Comparison of ENCODE assay signal across 18 cellular contexts in the genomic region with DNA sequence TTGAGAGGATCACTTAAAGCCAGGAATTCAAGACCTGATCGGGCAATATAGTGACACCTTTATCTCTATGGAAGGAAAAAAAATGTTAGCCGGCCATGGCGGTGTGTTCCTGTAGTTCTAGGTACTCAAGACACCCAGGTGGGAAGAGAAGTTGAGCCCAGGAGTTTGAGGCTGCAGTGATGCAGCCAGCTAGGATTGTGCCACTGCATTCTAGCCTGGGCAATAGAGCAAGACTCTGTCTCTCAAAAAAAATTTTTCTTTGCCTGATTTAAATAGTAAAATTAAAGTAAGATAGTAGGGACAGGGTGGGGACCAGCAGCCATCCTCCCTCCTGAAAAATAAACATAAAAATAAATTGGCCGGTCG. TPM values are rescaled to one million over a fixed set of nuclear protein-coding genes. Genes with fewer than 3 reads are reported as not detected.
DNase-seq lines count a peak whose midpoint lies in the region; ATAC-seq and TF ChIP-seq lines count a peak whose summit lies in the region.
"Had no signal": no experiment of that assay in that cellular context is flagged by ENCODE, and none has a peak within 500 bp of the region (broad histone marks: within the 10 kb centered on the region; RNA-seq: fewer than 3 reads in every experiment).

No MANE protein-coding gene starts in this region.

- no peaks in the 10 kb centered on the region for H3K27me3 ChIP-seq in HUES6 (ENCODE audit: control insufficient read depth, insufficient read depth, low read length)
- no peaks in the 10 kb centered on the region for H3K27me3 ChIP-seq in lower lobe of right lung (ENCODE audit: low read depth)
- no peaks in the 10 kb centered on the region for H3K27me3 ChIP-seq in thyroid gland
- no peaks in the 10 kb centered on the region for H3K27me3 ChIP-seq in BE2C

- no peak overlapping the region for H3K4me3 Mint-ChIP-seq in activated naive CD4-positive, alpha-beta T cell treated with anti-CD3 and anti-CD28 coated beads for 36 hours
- H3K4me3 Mint-ChIP-seq: activated CD4-positive, alpha-beta T cell treated with anti-CD3 and anti-CD28 coated beads for 36 hours; T-cell had no signal

- DNase-seq in choroid plexus epithelial cell (ENCODE audit: low read depth) (no peak), lower lobe of right lung (no peak), thyroid gland (no peak), BE2C (no peak), SK-N-DZ (ENCODE audit: low spot score) (no peak)
- DNase-seq in activated naive CD4-positive, alpha-beta T cell treated with anti-CD3 and anti-CD28 coated beads for 36 hours, result no peak
- DNase-seq: activated CD4-positive, alpha-beta T cell treated with anti-CD3 and anti-CD28 coated beads for 36 hours; AML-193; H7; NCI-H1092; NCI-H2029; NCI-H82; psoas muscle; T-cell had no signal

- TF ChIP-seq CTCF in choroid plexus epithelial cell (conservative IDR thresholded peaks at IDR 0.05; ENCODE audit: low read depth, low read length) (no peak), lower lobe of right lung (IDR thresholded peaks at IDR 0.05) (no peak), thyroid gland (IDR thresholded peaks at IDR 0.05) (no peak), BE2C (IDR thresholded peaks at IDR 0.05; ENCODE audit: low read depth, low read length) (no peak)

- no peaks in the 10 kb centered on the region for H3K27me3 Mint-ChIP-seq in activated naive CD4-positive, alpha-beta T cell treated with anti-CD3 and anti-CD28 coated beads for 36 hours (ENCODE audit: low read depth)
- H3K27me3 Mint-ChIP-seq: activated CD4-positive, alpha-beta T cell treated with anti-CD3 and anti-CD28 coated beads for 36 hours; activated naive CD8-positive, alpha-beta T cell; T-cell had no signal

- ATAC-seq in lower lobe of right lung, result no peak
- ATAC-seq: activated CD4-positive, alpha-beta T cell treated with anti-CD3 and anti-CD28 coated beads for 36 hours; psoas muscle; Right ventricle myocardium inferior; T-cell had no signal

- H3K9me3 ChIP-seq in HUES6 (ENCODE audit: control insufficient read depth, insufficient read depth, low read depth, low read length), result peaks cover 17% of the 10 kb centered on the region
- H3K9me3 ChIP-seq in lower lobe of right lung, result no peaks in the 10 kb centered on the region
- no peaks in the 10 kb centered on the region for H3K9me3 ChIP-seq in thyroid gland
- H3K9me3 ChIP-seq in BE2C, result no peaks in the 10 kb centered on the region

- intact Hi-C loops in lower lobe of right lung (cut with DNase I), result no loop called here
- intact Hi-C loops in thyroid gland (cut with DNase I), result no loop called here
- intact Hi-C loops in activated naive CD4-positive, alpha-beta T cell treated with anti-CD3 and anti-CD28 coated beads for 36 hours (cut with micrococcal nuclease), result no loop called here

- CTCF ChIA-PET in activated naive CD4-positive, alpha-beta T cell treated with anti-CD3 and anti-CD28 coated beads for 36 hours (lab: Charles Lee), result interaction anchor here (1.2 kb wide), 1 partner anchor 55 kb away, joined by 3 read pairs; no protein-coding TSS in a partner anchor

- H3K4me1 ChIP-seq in HUES6 (ENCODE audit: control insufficient read depth, insufficient read depth, low read length), result peaks cover 16% of the 10 kb centered on the region; the same call in 1 of the 2 replicates
- H3K4me1 ChIP-seq in lower lobe of right lung, result peaks cover 8% of the 10 kb centered on the region
- H3K4me1 ChIP-seq in thyroid gland, result peaks cover 29 to 45% of the 10 kb centered on the region in 2 donors
- no peaks in the 10 kb centered on the region for H3K4me1 ChIP-seq in BE2C

- no peak overlapping the region for H3K27ac Mint-ChIP-seq in activated naive CD4-positive, alpha-beta T cell treated with anti-CD3 and anti-CD28 coated beads for 36 hours
- H3K27ac Mint-ChIP-seq: activated CD4-positive, alpha-beta T cell treated with anti-CD3 and anti-CD28 coated beads for 36 hours; activated naive CD8-positive, alpha-beta T cell; T-cell had no signal

- H3K27ac ChIP-seq in HUES6 (ENCODE audit: low read depth, low read length) (no peak overlapping the region), lower lobe of right lung (peak overlapping the region; percentile 34), thyroid gland (peak overlapping the region; percentile 23 to 81 (median 71))
- H3K27ac ChIP-seq: psoas muscle had no signal

- no peak for TF ChIP-seq POLR2A in thyroid gland (IDR thresholded peaks at IDR 0.05)

- H3K4me3 ChIP-seq in HUES6 (ENCODE audit: low read depth, low read length), result peak overlapping the region; percentile 56
- H3K4me3 ChIP-seq in choroid plexus epithelial cell (ENCODE audit: low read depth, low read length), result peak overlapping the region; percentile 58
- no peak overlapping the region for H3K4me3 ChIP-seq in lower lobe of right lung
- H3K4me3 ChIP-seq in thyroid gland (replicated peaks in 1 of 3), result no peak overlapping the region
- H3K4me3 ChIP-seq in BE2C (ENCODE audit: low read depth, low read length), result no peak overlapping the region
- H3K4me3 ChIP-seq: psoas muscle had no signal

- H3K4me1 Mint-ChIP-seq in activated naive CD4-positive, alpha-beta T cell treated with anti-CD3 and anti-CD28 coated beads for 36 hours (ENCODE audit: low read depth), result no peaks in the 10 kb centered on the region
- H3K4me1 Mint-ChIP-seq: activated CD4-positive, alpha-beta T cell treated with anti-CD3 and anti-CD28 coated beads for 36 hours; T-cell had no signal

- H3K9me3 Mint-ChIP-seq in activated naive CD4-positive, alpha-beta T cell treated with anti-CD3 and anti-CD28 coated beads for 36 hours, result peaks cover 12% of the 10 kb centered on the region

- H3K36me3 ChIP-seq in HUES6 (ENCODE audit: control insufficient read depth, insufficient read depth, low read length) (peaks cover 16% of the 10 kb centered on the region), lower lobe of right lung (no peaks in the 10 kb centered on the region), thyroid gland (no peaks in the 10 kb centered on the region), BE2C (no peaks in the 10 kb centered on the region)

- WGBS in thyroid gland, 2 donors, result 87 to 93% methylated on average over 5 of the region's 5 CpGs

- H3K36me3 Mint-ChIP-seq in activated naive CD4-positive, alpha-beta T cell treated with anti-CD3 and anti-CD28 coated beads for 36 hours (ENCODE audit: low read depth), result no peaks in the 10 kb centered on the region
- H3K36me3 Mint-ChIP-seq: T-cell had no signal

- no peak overlapping the region for H3K9ac ChIP-seq in HUES6 (ENCODE audit: low read length)

RNA-seq across cellular contexts. Expression of gene FAM47E, which starts 16.9 kb away (rescaled TPM):
- total RNA-seq in lower lobe of right lung (6.4 TPM), thyroid gland (10 to 100 TPM in 3 of 4 donors, 1 to 10 TPM in 1; 9.7 to 16.9 (median 13.7) TPM)
- 0.88 TPM for polyA plus RNA-seq in BE2C (2012; ENCODE audit: insufficient read depth, insufficient read length, low read depth)
- total RNA-seq in activated naive CD4-positive, alpha-beta T cell treated with anti-CD3 and anti-CD28 coated beads for 36 hours, result not detected
- polyA plus RNA-seq in SK-N-DZ (2014; cell fraction: cytosol; rRNA removed), result 0.43 TPM in 1 of 2 replicates, not detected in the other
- polyA plus RNA-seq in SK-N-DZ (2014; cell fraction: nucleus; rRNA removed), result 0.02 and 0.49 TPM in 2 replicates
- total RNA-seq: activated CD4-positive, alpha-beta T cell treated with anti-CD3 and anti-CD28 coated beads for 36 hours; OCI-LY7 had no signal

RNA-seq across cellular contexts. Expression of gene SCARB2, which starts 21.0 kb away (rescaled TPM):
- total RNA-seq in lower lobe of right lung (166 TPM), thyroid gland (100 to 1,000 TPM; 178 to 271 (median 206) TPM)
- polyA plus RNA-seq in BE2C (2012; ENCODE audit: insufficient read depth, insufficient read length, low read depth), result 113 TPM
- total RNA-seq in activated naive CD4-positive, alpha-beta T cell treated with anti-CD3 and anti-CD28 coated beads for 36 hours, result 1 to 10 TPM; 5.4 to 7.8 TPM
- polyA plus RNA-seq in SK-N-DZ (2014; cell fraction: cytosol; rRNA removed), result 91.5 and 92.6 TPM in 2 replicates
- 42.6 and 47.0 TPM in 2 replicates for polyA plus RNA-seq in SK-N-DZ (2014; cell fraction: nucleus; rRNA removed)

Comparison
In these comparisons a context has a peak if more than half of its experiments do, and no peak if none do; other contexts are left out.
1. H3K4me3 ChIP-seq: peak in HUES6 (single experiment) and choroid plexus epithelial cell (single experiment); none in lower lobe of right lung (single experiment), thyroid gland (0 of 3) and BE2C (single experiment).
2. RNA of gene SCARB2, which starts 21.0 kb away (total RNA-seq): 178 to 271 TPM in thyroid gland and 166 TPM in lower lobe of right lung (single experiment); 5.4 to 7.8 TPM in activated naive CD4-positive, alpha-beta T cell treated with anti-CD3 and anti-CD28 coated beads for 36 hours; every median in the first group is over 10 times any median in the second.